In the genomic region with DNA sequence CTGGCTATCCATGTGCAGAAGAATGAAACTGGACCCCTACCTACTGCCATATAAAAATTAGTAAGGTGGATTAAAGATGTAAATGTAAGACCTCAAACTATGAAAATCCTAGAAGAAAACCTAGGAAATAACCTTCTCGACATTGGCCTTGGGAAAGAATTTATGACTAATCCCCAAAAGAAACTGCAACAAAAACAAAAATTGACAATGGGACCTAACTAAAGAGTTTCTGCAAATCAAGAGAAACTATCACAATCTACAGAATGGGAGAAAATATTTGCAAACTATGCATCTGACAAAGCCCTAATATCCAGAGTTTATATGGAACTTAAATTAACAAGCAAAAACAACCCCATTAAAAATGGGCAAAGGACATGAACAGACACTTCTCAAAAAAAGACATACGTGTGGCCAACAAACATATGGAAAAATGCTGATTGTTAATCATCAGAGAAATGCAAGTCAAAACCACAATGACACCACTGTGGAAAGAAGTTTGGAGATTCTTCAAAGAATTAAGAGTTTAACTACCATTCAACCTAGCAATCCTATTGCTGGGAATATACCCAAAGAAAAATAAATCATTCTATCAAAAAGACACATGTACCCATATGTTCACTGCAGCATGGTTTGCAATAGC, we compare ENCODE assay signal across 14 cellular contexts.
"Had no signal": no experiment of that assay in that cellular context is flagged by ENCODE, and none has a peak within 500 bp of the region (broad histone marks: within the 10 kb centered on the region; RNA-seq: fewer than 3 reads in every experiment).

No MANE protein-coding gene starts in this region.

- H3K36me3 ChIP-seq: cardiac muscle cell, uterus had no signal

- H3K27me3 ChIP-seq: adrenal gland, cardiac muscle cell, left lung, transverse colon, uterus had no signal

- H3K27ac Mint-ChIP-seq: activated CD4-positive, alpha-beta memory T cell treated with anti-CD3 and anti-CD28 coated beads for 36 hours; activated CD8-positive, alpha-beta memory T cell treated with anti-CD3 and anti-CD28 coated beads, Interleukin-2, amount 10 ng/mL, durations not matched to agents 7 days and 5 days; activated naive CD4-positive, alpha-beta T cell treated with anti-CD3 and anti-CD28 coated beads, Interleukin-2, amount 10 ng/mL, durations not matched to agents 7 days and 5 days; activated T-helper 2 cell treated with anti-CD3 and anti-CD28 coated beads, Interferon-gamma antibody, Interleukin-2, Interleukin-4, amounts not matched to agents 10 μg/mL and 5 μg/mL and 100 μg/mL, durations not matched to agents 14 hours and 24 hours and 36 hours; progenitor cell of endocrine pancreas had no signal

- H3K27ac ChIP-seq: adrenal gland, cardiac muscle cell, left lung, transverse colon, uterus had no signal

- H3K4me1 Mint-ChIP-seq: activated naive CD4-positive, alpha-beta T cell treated with anti-CD3 and anti-CD28 coated beads, Interleukin-2, amount 10 ng/mL, durations not matched to agents 7 days and 5 days had no signal

- ATAC-seq: activated CD8-positive, alpha-beta memory T cell treated with anti-CD3 and anti-CD28 coated beads, Interleukin-2, amount 10 ng/mL, durations not matched to agents 7 days and 5 days; left lung; stimulated activated naive B cell treated with anti-CD40 and anti-IgM and Interleukin-4, amounts not matched to agents 10 μg/mL and 1 μg/mL and 100 μg/mL, for 72 hours had no signal

- H3K4me3 ChIP-seq: adrenal gland, cardiac muscle cell, left lung, transverse colon, uterus had no signal

- DNase-seq: activated CD4-positive, alpha-beta memory T cell treated with anti-CD3 and anti-CD28 coated beads for 36 hours; activated CD8-positive, alpha-beta memory T cell treated with anti-CD3 and anti-CD28 coated beads, Interleukin-2, amount 10 ng/mL, durations not matched to agents 7 days and 5 days; activated naive CD4-positive, alpha-beta T cell treated with anti-CD3 and anti-CD28 coated beads, Interleukin-2, amount 10 ng/mL, durations not matched to agents 7 days and 5 days; adrenal gland; left lung; midbrain; stimulated activated naive B cell treated with anti-CD40 and anti-IgM and Interleukin-4, amounts not matched to agents 10 μg/mL and 1 μg/mL and 100 μg/mL, for 72 hours; substantia nigra; SW 1271; transverse colon; uterus had no signal

- H3K4me3 Mint-ChIP-seq: activated CD4-positive, alpha-beta memory T cell treated with anti-CD3 and anti-CD28 coated beads for 36 hours; activated CD8-positive, alpha-beta memory T cell treated with anti-CD3 and anti-CD28 coated beads, Interleukin-2, amount 10 ng/mL, durations not matched to agents 7 days and 5 days; activated naive CD4-positive, alpha-beta T cell treated with anti-CD3 and anti-CD28 coated beads, Interleukin-2, amount 10 ng/mL, durations not matched to agents 7 days and 5 days; stimulated activated naive B cell treated with anti-CD40 and anti-IgM and Interleukin-4, amounts not matched to agents 10 μg/mL and 1 μg/mL and 100 μg/mL, for 72 hours had no signal

- H3K27me3 Mint-ChIP-seq: activated CD4-positive, alpha-beta memory T cell treated with anti-CD3 and anti-CD28 coated beads for 36 hours; activated CD8-positive, alpha-beta memory T cell treated with anti-CD3 and anti-CD28 coated beads, Interleukin-2, amount 10 ng/mL, durations not matched to agents 7 days and 5 days; activated naive CD4-positive, alpha-beta T cell treated with anti-CD3 and anti-CD28 coated beads, Interleukin-2, amount 10 ng/mL, durations not matched to agents 7 days and 5 days; progenitor cell of endocrine pancreas; stimulated activated naive B cell treated with anti-CD40 and anti-IgM and Interleukin-4, amounts not matched to agents 10 μg/mL and 1 μg/mL and 100 μg/mL, for 72 hours had no signal

- H3K4me1 ChIP-seq: adrenal gland, uterus had no signal

- H3K9me3 ChIP-seq: adrenal gland, left lung, transverse colon, uterus had no signal
